ENCODE assay signal across 8 cellular contexts in the genomic region with DNA sequence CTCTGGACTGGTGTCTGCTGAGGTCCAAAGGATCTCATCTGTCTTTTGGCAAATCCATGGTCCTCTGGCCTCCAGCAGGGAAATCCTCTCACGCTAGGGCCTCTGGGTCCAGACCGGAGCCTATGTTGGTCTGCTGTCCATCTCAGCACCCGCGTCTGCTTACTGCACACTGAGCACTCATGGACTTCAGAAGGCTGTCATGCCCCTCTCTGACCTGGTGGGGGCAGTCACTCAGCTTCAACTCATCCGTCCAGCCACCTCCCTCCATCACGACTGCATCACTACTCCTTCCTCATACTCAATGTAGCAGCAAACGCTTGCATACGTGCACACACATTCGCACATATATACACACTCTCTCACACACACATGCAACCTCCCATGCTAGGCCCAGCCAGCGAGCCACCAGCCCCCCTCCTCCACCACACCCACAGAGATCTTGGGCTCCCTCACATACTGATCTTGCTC. TPM values are rescaled to one million over a fixed set of nuclear protein-coding genes. Genes with fewer than 3 reads are reported as not detected.
DNase-seq lines count a peak whose midpoint lies in the region; ATAC-seq and TF ChIP-seq lines count a peak whose summit lies in the region.

No MANE protein-coding gene starts in this region.

- H3K27me3 ChIP-seq in GM23248 (replicated peaks; ENCODE audit: insufficient read depth) = peaks cover 12% of the 10 kb centered on the region; the same call in 1 of the 2 replicates

- intact Hi-C loops in activated B cell treated with CpG ODN at 0.5 μM for 24 hours (cut with micrococcal nuclease) = loop anchor here (2.0 kb wide), 1 partner anchor 87 kb away; no protein-coding TSS in a partner anchor

- peaks cover 5% of the 10 kb centered on the region for H3K4me1 Mint-ChIP-seq in activated B cell treated with CpG ODN at 0.5 μM for 24 hours

- H3K9me2 ChIP-seq in GM23248 (ENCODE audit: insufficient read depth) = no peaks in the 10 kb centered on the region

- POLR2A ChIA-PET in activated B cell treated with CpG ODN at 0.5 μM for 24 hours (lab: Charles Lee) = no interaction called here

- no peaks in the 10 kb centered on the region for H3K79me2 ChIP-seq in GM23248 (ENCODE audit: insufficient read depth)

- in situ Hi-C loops in GM23248 (cut with MboI) = no loop called here

- H3K4me1 ChIP-seq in GM23248 (ENCODE audit: insufficient read depth) = no peaks in the 10 kb centered on the region

- H3K9me3 ChIP-seq in GM23248 (ENCODE audit: low read depth) = no peaks in the 10 kb centered on the region

- TF ChIP-seq EP300 in Ishikawa (IDR thresholded peaks at IDR 0.05; ENCODE audit: borderline replicate concordance) = no peak

- no peak overlapping the region for H3K27ac Mint-ChIP-seq in activated B cell treated with CpG ODN at 0.5 μM for 24 hours

- no peak overlapping the region for H2AFZ ChIP-seq in GM23248

- H3K9me3 Mint-ChIP-seq in activated B cell treated with CpG ODN at 0.5 μM for 24 hours = no peaks in the 10 kb centered on the region

- no peaks in the 10 kb centered on the region for H3K36me3 ChIP-seq in GM23248 (ENCODE audit: low read depth)

- no peaks in the 10 kb centered on the region for H3K27me3 Mint-ChIP-seq in activated B cell treated with CpG ODN at 0.5 μM for 24 hours

- H4K20me1 ChIP-seq in GM23248 (ENCODE audit: insufficient read depth) = no peaks in the 10 kb centered on the region

- peak; percentile 71 for TF ChIP-seq RAD21 in Ishikawa (IDR thresholded peaks at IDR 0.05; ENCODE audit: low read depth)

- H3F3A ChIP-seq in GM23248 (ENCODE audit: insufficient read depth) = no peaks in the 10 kb centered on the region

- peak; percentile 63 for DNase-seq in activated CD8-positive, alpha-beta memory T cell treated with anti-CD3 and anti-CD28 coated beads for 24 hours
- DNase-seq in activated CD8-positive, alpha-beta memory T cell treated with anti-CD3 and anti-CD28 coated beads, Interleukin-2, amount 50 U/mL, for 4 hours = no peak
- DNase-seq in GM23248 = peak; percentile 51
- DNase-seq in activated B cell treated with CpG ODN at 0.5 μM for 24 hours = no peak
- DNase-seq in foreskin fibroblast = peak; percentile 10 to 49
- DNase-seq in stimulated activated CD4-positive, alpha-beta T cell treated with anti-CD3 and anti-CD28 coated beads, Interleukin-4, amount 100 ng/mL, for 48 hours (ENCODE audit: low read depth in 2 of 2) = peak; percentile 24 to 33
- no peak for DNase-seq in mucosa of gallbladder (ENCODE audit: low spot score)

- no peak overlapping the region for H3K4me3 Mint-ChIP-seq in activated B cell treated with CpG ODN at 0.5 μM for 24 hours

- no peak overlapping the region for H3K4me2 ChIP-seq in GM23248 (ENCODE audit: unreplicated experiment)

- no peaks in the 10 kb centered on the region for H3K36me3 Mint-ChIP-seq in activated B cell treated with CpG ODN at 0.5 μM for 24 hours (ENCODE audit: low read depth)

- WGBS in GM23248 (ENCODE audit: low coverage in 1 of 2, low lambda C conversion rate in 2 of 2, missing lambda C conversion rate in 2 of 2), 2 experiments = 60 to 63% methylated on average over 10 of the region's 10 CpGs

- no peak overlapping the region for H3K9ac ChIP-seq in GM23248

- peak; percentile 77 for ATAC-seq in activated B cell treated with CpG ODN at 0.5 μM for 24 hours (ENCODE audit: low read depth)

- CTCF ChIA-PET in activated B cell treated with CpG ODN at 0.5 μM for 24 hours (lab: Charles Lee) = no interaction called here

- H3K27ac ChIP-seq in GM23248 = no peak overlapping the region

- TF ChIP-seq CTCF in activated B cell treated with CpG ODN at 0.5 μM for 24 hours (IDR thresholded peaks at IDR 0.05) (no peak), foreskin fibroblast (IDR thresholded peaks at IDR 0.05; ENCODE audit: low read depth, low read length) (peak; percentile 29)

- no peak overlapping the region for H3K4me3 ChIP-seq in GM23248
- no peak overlapping the region for H3K4me3 ChIP-seq in foreskin fibroblast (ENCODE audit: low read depth in 1 of 2, low read length in 2 of 2)

TF ChIP-seq in Ishikawa, 13 proteins besides CTCF, POLR2A, EP300 and RAD21:
- TF ChIP-seq, protein P1, sequence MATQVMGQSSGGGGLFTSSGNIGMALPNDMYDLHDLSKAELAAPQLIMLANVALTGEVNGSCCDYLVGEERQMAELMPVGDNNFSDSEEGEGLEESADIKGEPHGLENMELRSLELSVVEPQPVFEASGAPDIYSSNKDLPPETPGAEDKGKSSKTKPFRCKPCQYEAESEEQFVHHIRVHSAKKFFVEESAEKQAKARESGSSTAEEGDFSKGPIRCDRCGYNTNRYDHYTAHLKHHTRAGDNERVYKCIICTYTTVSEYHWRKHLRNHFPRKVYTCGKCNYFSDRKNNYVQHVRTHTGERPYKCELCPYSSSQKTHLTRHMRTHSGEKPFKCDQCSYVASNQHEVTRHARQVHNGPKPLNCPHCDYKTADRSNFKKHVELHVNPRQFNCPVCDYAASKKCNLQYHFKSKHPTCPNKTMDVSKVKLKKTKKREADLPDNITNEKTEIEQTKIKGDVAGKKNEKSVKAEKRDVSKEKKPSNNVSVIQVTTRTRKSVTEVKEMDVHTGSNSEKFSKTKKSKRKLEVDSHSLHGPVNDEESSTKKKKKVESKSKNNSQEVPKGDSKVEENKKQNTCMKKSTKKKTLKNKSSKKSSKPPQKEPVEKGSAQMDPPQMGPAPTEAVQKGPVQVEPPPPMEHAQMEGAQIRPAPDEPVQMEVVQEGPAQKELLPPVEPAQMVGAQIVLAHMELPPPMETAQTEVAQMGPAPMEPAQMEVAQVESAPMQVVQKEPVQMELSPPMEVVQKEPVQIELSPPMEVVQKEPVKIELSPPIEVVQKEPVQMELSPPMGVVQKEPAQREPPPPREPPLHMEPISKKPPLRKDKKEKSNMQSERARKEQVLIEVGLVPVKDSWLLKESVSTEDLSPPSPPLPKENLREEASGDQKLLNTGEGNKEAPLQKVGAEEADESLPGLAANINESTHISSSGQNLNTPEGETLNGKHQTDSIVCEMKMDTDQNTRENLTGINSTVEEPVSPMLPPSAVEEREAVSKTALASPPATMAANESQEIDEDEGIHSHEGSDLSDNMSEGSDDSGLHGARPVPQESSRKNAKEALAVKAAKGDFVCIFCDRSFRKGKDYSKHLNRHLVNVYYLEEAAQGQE (IDR thresholded peaks at IDR 0.05; ENCODE audit: low read depth) = peak; percentile 72
- no peak for TF ChIP-seq USF1 (IDR thresholded peaks at IDR 0.05)

RNA-seq across cellular contexts. Expression of gene GABRR2, which starts 33.3 kb away (rescaled TPM):
- total RNA-seq in GM23248 (2014; rRNA removed; shearing (Covaris generic)) = not detected in 2 replicates
- polyA plus RNA-seq in GM23248 (2016; fragmentation: Nextera tagmentation; extraction: Ambion mirVana) = not detected in 2 replicates
- 1.4 and 1.8 TPM in 2 replicates for total RNA-seq in activated B cell treated with CpG ODN at 0.5 μM for 24 hours
- 0.92 TPM for total RNA-seq in mucosa of gallbladder

Comparison
In these comparisons a context has a peak if more than half of its experiments do, and no peak if none do; other contexts are left out.
1. DNase-seq: peak in activated CD8-positive, alpha-beta memory T cell treated with anti-CD3 and anti-CD28 coated beads for 24 hours (single experiment), GM23248 (single experiment), foreskin fibroblast (2 of 2) and stimulated activated CD4-positive, alpha-beta T cell treated with anti-CD3 and anti-CD28 coated beads, Interleukin-4, amount 100 ng/mL, for 48 hours (2 of 2); none in activated CD8-positive, alpha-beta memory T cell treated with anti-CD3 and anti-CD28 coated beads, Interleukin-2, amount 50 U/mL, for 4 hours (single experiment), activated B cell treated with CpG ODN at 0.5 μM for 24 hours (single experiment) and mucosa of gallbladder (single experiment).